In genomic region chr2:121061633-121062032, GRCh38 we compare ENCODE assay signal across 20 cellular contexts.
DNase-seq lines count a peak whose midpoint lies in the region; ATAC-seq and TF ChIP-seq lines count a peak whose summit lies in the region.
"Had no signal": no experiment of that assay in that cellular context is flagged by ENCODE, and none has a peak within 500 bp of the region (broad histone marks: within the 10 kb centered on the region; RNA-seq: fewer than 3 reads in every experiment).

No MANE protein-coding gene starts in this region.

- CTCF ChIA-PET in naive thymus-derived CD4-positive, alpha-beta T cell (lab: Charles Lee), result no interaction called here

- no peaks in the 10 kb centered on the region for H3K9me3 Mint-ChIP-seq in naive thymus-derived CD4-positive, alpha-beta T cell
- H3K9me3 Mint-ChIP-seq: CD8-positive, alpha-beta memory T cell; GM23338; HFFc6 had no signal

- no peaks in the 10 kb centered on the region for H3K27me3 ChIP-seq in WERI-Rb-1 (ENCODE audit: insufficient read depth, low read depth, severe bottlenecking)
- H3K27me3 ChIP-seq in naive thymus-derived CD4-positive, alpha-beta T cell (ENCODE audit: control insufficient read depth in 2 of 2, insufficient read depth in 2 of 2, low read length in 2 of 2), result no peaks in the 10 kb centered on the region
- H3K27me3 ChIP-seq: BE2C had no signal

- no peak for ATAC-seq in naive thymus-derived CD4-positive, alpha-beta T cell

- DNase-seq in NCI-H524 (lab: John Stamatoyannopoulos, UW) (peak; percentile 35 to 77), NCI-H524 treated with DMSO at 0.1 percent for 48 hours (lab: John Stamatoyannopoulos, UW) (no peak), NCI-H2171 (lab: John Stamatoyannopoulos, UW) (peak; percentile 44), WERI-Rb-1 (peak; percentile 26), cortex of kidney (lab: John Stamatoyannopoulos, UW) (no peak), germinal center (ENCODE audit: low spot score) (no peak)
- no peak for DNase-seq in naive thymus-derived CD4-positive, alpha-beta T cell
- DNase-seq: ACHN; BE2C; C1 segment of cervical spinal cord; CD4-positive, CD25-positive, alpha-beta regulatory T cell; CD8-positive, alpha-beta memory T cell; COR-L47; DMS153; DMS79; GF-D8; HCEC 1CT; HFFc6 had no signal

- H3K9me3 ChIP-seq in WERI-Rb-1 (ENCODE audit: severe bottlenecking), result no peaks in the 10 kb centered on the region
- no peaks in the 10 kb centered on the region for H3K9me3 ChIP-seq in naive thymus-derived CD4-positive, alpha-beta T cell (ENCODE audit: control insufficient read depth in 2 of 3, low read length in 3 of 3)
- H3K9me3 ChIP-seq: BE2C had no signal

- POLR2A ChIA-PET in naive thymus-derived CD4-positive, alpha-beta T cell (lab: Charles Lee), result no interaction called here

- H3K36me3 ChIP-seq in WERI-Rb-1, result no peaks in the 10 kb centered on the region
- no peaks in the 10 kb centered on the region for H3K36me3 ChIP-seq in naive thymus-derived CD4-positive, alpha-beta T cell (ENCODE audit: control insufficient read depth in 2 of 3, insufficient read depth in 3 of 3, low read length in 3 of 3)
- H3K36me3 ChIP-seq: BE2C had no signal

- peaks cover 0 to 28% (median 15%) of the 10 kb centered on the region in 5 donors for H3K27me3 Mint-ChIP-seq in naive thymus-derived CD4-positive, alpha-beta T cell
- H3K27me3 Mint-ChIP-seq: CD4-positive, CD25-positive, alpha-beta regulatory T cell had no signal

- intact Hi-C loops in naive thymus-derived CD4-positive, alpha-beta T cell (cut with micrococcal nuclease), result no loop called here

- no peak for TF ChIP-seq CTCF in WERI-Rb-1 (IDR thresholded peaks at IDR 0.05; ENCODE audit: low read depth, low read length)

- H3K27ac Mint-ChIP-seq in naive thymus-derived CD4-positive, alpha-beta T cell, result no peak overlapping the region
- H3K27ac Mint-ChIP-seq: CD4-positive, CD25-positive, alpha-beta regulatory T cell; GM23338; HFFc6 had no signal

- H3K4me1 ChIP-seq in naive thymus-derived CD4-positive, alpha-beta T cell (ENCODE audit: control insufficient read depth in 2 of 2, insufficient read depth in 2 of 2, low read length in 2 of 2), result no peaks in the 10 kb centered on the region
- H3K4me1 ChIP-seq: BE2C had no signal

- no peak overlapping the region for H3K4me3 Mint-ChIP-seq in naive thymus-derived CD4-positive, alpha-beta T cell
- H3K4me3 Mint-ChIP-seq: CD4-positive, CD25-positive, alpha-beta regulatory T cell; CD8-positive, alpha-beta memory T cell; GM23338; HFFc6 had no signal

- no peaks in the 10 kb centered on the region for H3K36me3 Mint-ChIP-seq in naive thymus-derived CD4-positive, alpha-beta T cell
- H3K36me3 Mint-ChIP-seq: CD4-positive, CD25-positive, alpha-beta regulatory T cell; CD8-positive, alpha-beta memory T cell had no signal

- H3K4me1 Mint-ChIP-seq in naive thymus-derived CD4-positive, alpha-beta T cell, result peaks cover 0 to 1% (median 0%) of the 10 kb centered on the region in 7 donors
- H3K4me1 Mint-ChIP-seq: CD4-positive, CD25-positive, alpha-beta regulatory T cell; CD8-positive, alpha-beta memory T cell had no signal

- no peak overlapping the region for H3K4me3 ChIP-seq in WERI-Rb-1 (ENCODE audit: low read depth, low read length)
- no peak overlapping the region for H3K4me3 ChIP-seq in naive thymus-derived CD4-positive, alpha-beta T cell (ENCODE audit: low read length)
- H3K4me3 ChIP-seq: GM23338 had no signal

- no peak overlapping the region for H3K27ac ChIP-seq in WERI-Rb-1
- no peak overlapping the region for H3K27ac ChIP-seq in naive thymus-derived CD4-positive, alpha-beta T cell (ENCODE audit: low read depth, low read length)
- H3K27ac ChIP-seq: HL-60 had no signal

Comparison
In these comparisons a context has a peak if more than half of its experiments do, and no peak if none do; other contexts are left out.
1. DNase-seq: peak in NCI-H524 (2 of 2), NCI-H2171 (single experiment) and WERI-Rb-1 (single experiment); none in NCI-H524 treated with DMSO at 0.1 percent for 48 hours (single experiment), cortex of kidney (single experiment), naive thymus-derived CD4-positive, alpha-beta T cell (0 of 9) and germinal center (single experiment).